In genomic region chr10:65675236-65675635, GRCh38 we compare ENCODE assay signal across 20 cellular contexts.
"Had no signal": no experiment of that assay in that cellular context is flagged by ENCODE, and none has a peak within 500 bp of the region (broad histone marks: within the 10 kb centered on the region; RNA-seq: fewer than 3 reads in every experiment).

No MANE protein-coding gene starts in this region.

- ATAC-seq: activated naive CD4-positive, alpha-beta T cell treated with anti-CD3 and anti-CD28 coated beads, Interleukin-2, amount 50 U/mL, for 72 hours; activated T-cell treated with anti-CD3 and anti-CD28 coated beads, Interleukin-2, amount 50 U/mL, for 72 hours; left ventricle myocardium superior; naive thymus-derived CD8-positive, alpha-beta T cell; stimulated activated naive CD8-positive, alpha-beta T cell treated with anti-CD3 and anti-CD28 coated beads, Interleukin-15, Interleukin-2, amounts not matched to agents 100 U/mL and 50 U/mL, for 24 hours had no signal

- H3K9me3 Mint-ChIP-seq: neural progenitor cell had no signal

- DNase-seq: activated CD4-positive, alpha-beta T cell treated with anti-CD3 and anti-CD28 coated beads for 4 hours; activated CD4-positive, alpha-beta T cell treated with anti-CD3 and anti-CD28 coated beads, Interleukin-2, amount 50 U/mL, for 4 hours; activated naive CD4-positive, alpha-beta T cell; activated T-cell treated with anti-CD3 and anti-CD28 coated beads for 4 hours; activated T-cell treated with anti-CD3 and anti-CD28 coated beads, Interleukin-2, amount 50 U/mL, for 72 hours; effector CD8-positive, alpha-beta T cell; left ventricle myocardium superior; naive thymus-derived CD8-positive, alpha-beta T cell; occipital lobe; spleen; stimulated activated CD4-positive, alpha-beta T cell treated with anti-CD3 and anti-CD28 coated beads, Interleukin-2, amount 100 ng/mL, for 48 hours; stimulated activated naive CD8-positive, alpha-beta T cell treated with anti-CD3 and anti-CD28 coated beads, Interleukin-15, Interleukin-2, amounts not matched to agents 100 U/mL and 50 U/mL, for 24 hours; T-helper 9 cell; testis; trophoblast cell had no signal

- H3K27me3 Mint-ChIP-seq: central memory CD8-positive, alpha-beta T cell; naive thymus-derived CD8-positive, alpha-beta T cell had no signal

- H3K27ac Mint-ChIP-seq: activated naive CD4-positive, alpha-beta T cell treated with anti-CD3 and anti-CD28 coated beads, Interleukin-2, amount 50 U/mL, for 72 hours; activated T-cell treated with anti-CD3 and anti-CD28 coated beads, Interleukin-2, amount 50 U/mL, for 72 hours; mesothelial cell of epicardium; naive thymus-derived CD8-positive, alpha-beta T cell; neural progenitor cell; T-helper 1 cell treated with Interleukin-12 subunit alpha and Interleukin-12 subunit beta and Interleukin-4 antibody, amounts not matched to agents 30 μg/mL and 1 μg/mL, for 36 hours had no signal

- H3K4me3 Mint-ChIP-seq: activated T-cell treated with anti-CD3 and anti-CD28 coated beads, Interleukin-2, amount 50 U/mL, for 72 hours; central memory CD8-positive, alpha-beta T cell; mesothelial cell of epicardium; naive thymus-derived CD8-positive, alpha-beta T cell; neural progenitor cell; T-helper 1 cell treated with Interleukin-12 subunit alpha and Interleukin-12 subunit beta and Interleukin-4 antibody, amounts not matched to agents 30 μg/mL and 1 μg/mL, for 36 hours had no signal

- H3K36me3 Mint-ChIP-seq: activated naive CD4-positive, alpha-beta T cell treated with anti-CD3 and anti-CD28 coated beads, Interleukin-2, amount 50 U/mL, for 72 hours; naive thymus-derived CD8-positive, alpha-beta T cell; neural progenitor cell had no signal

- H3K4me1 Mint-ChIP-seq: central memory CD8-positive, alpha-beta T cell; mesothelial cell of epicardium; naive thymus-derived CD8-positive, alpha-beta T cell; neural progenitor cell had no signal
